In the genomic region with DNA sequence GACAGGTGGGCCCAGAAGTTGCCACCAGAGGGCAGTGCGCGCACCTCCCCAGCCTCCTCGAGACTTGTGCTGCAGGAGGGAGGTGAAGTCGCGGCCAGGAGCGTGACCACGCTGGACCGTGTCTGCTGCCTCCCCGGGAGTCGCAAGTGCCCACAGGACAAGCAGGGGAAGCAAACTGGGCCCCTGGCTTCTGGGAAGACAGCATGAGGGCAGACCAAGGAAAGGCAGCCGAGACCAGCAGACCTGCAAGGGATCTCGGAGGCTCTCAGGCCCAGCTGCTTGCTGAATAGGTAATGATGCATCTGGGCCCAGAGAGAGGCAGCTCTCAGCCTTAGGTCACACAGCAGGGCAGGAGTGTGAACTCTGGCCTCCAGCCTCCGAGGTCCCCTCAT, we compare ENCODE assay signal across 9 cellular contexts. TPM values are rescaled to one million over a fixed set of nuclear protein-coding genes. Genes with fewer than 3 reads are reported as not detected.
DNase-seq lines count a peak whose midpoint lies in the region; ATAC-seq lines count a peak whose summit lies in the region.
"Had no signal": no experiment of that assay in that cellular context is flagged by ENCODE, and none has a peak within 500 bp of the region (broad histone marks: within the 10 kb centered on the region; RNA-seq: fewer than 3 reads in every experiment).

No MANE protein-coding gene starts in this region.

- DNase-seq in NCI-H82 (lab: John Stamatoyannopoulos, UW) (peak; percentile 73), NCI-H82 treated with DMSO at 0.1 percent for 48 hours (lab: John Stamatoyannopoulos, UW; ENCODE audit: unreplicated experiment) (no peak), NCI-H226 (peak; percentile 3), memory B cell (ENCODE audit: low spot score in 2 of 2) (peak; percentile 73 to 79)
- DNase-seq in activated CD4-positive, alpha-beta memory T cell treated with anti-CD3 and anti-CD28 coated beads for 36 hours, result peak; percentile 92
- peak; percentile 71 for DNase-seq in stimulated activated CD8-positive, alpha-beta memory T cell treated with anti-CD3 and anti-CD28 coated beads, Interleukin-12 subunit alpha, Interleukin-12 subunit beta, amount 100 ng/mL, for 4 hours (ENCODE audit: low read depth)

- intact Hi-C loops in activated CD4-positive, alpha-beta memory T cell treated with anti-CD3 and anti-CD28 coated beads for 36 hours (cut with micrococcal nuclease), result loop anchor here (1.0 kb wide), 1 partner anchor 32 kb away; no protein-coding TSS in a partner anchor

- peak; percentile 59 for ATAC-seq in memory B cell (ENCODE audit: low read depth)
- no peak for ATAC-seq in GM18909 (IDR thresholded peaks at IDR 0.05; ENCODE audit: poor library complexity, unreplicated experiment)

- peak overlapping the region; percentile 67 for H3K27ac Mint-ChIP-seq in activated CD4-positive, alpha-beta memory T cell treated with anti-CD3 and anti-CD28 coated beads for 36 hours
- H3K27ac Mint-ChIP-seq in memory B cell, result no peak overlapping the region

- H3K4me3 Mint-ChIP-seq in activated CD4-positive, alpha-beta memory T cell treated with anti-CD3 and anti-CD28 coated beads for 36 hours, result peak overlapping the region; percentile 68
- H3K4me3 Mint-ChIP-seq in memory B cell, result peak overlapping the region; percentile 45

- no peaks in the 10 kb centered on the region for H3K27me3 ChIP-seq in duodenal mucosa (ENCODE audit: control insufficient read depth in 1 of 2, insufficient read depth in 2 of 2, low read length in 2 of 2)

- no peak overlapping the region for H3K27ac ChIP-seq in duodenal mucosa (ENCODE audit: low read depth, low read length)

- POLR2A ChIA-PET in activated CD4-positive, alpha-beta memory T cell treated with anti-CD3 and anti-CD28 coated beads for 36 hours (lab: Charles Lee), result interaction anchor here (0.7 to 8.8 kb wide), 4 partner anchors 18 to 87 kb away, joined by 3 to 240 read pairs (median 4); a partner anchor contains a TSS

- no peaks in the 10 kb centered on the region for H3K9me3 Mint-ChIP-seq in activated CD4-positive, alpha-beta memory T cell treated with anti-CD3 and anti-CD28 coated beads for 36 hours
- H3K9me3 Mint-ChIP-seq in memory B cell, result no peaks in the 10 kb centered on the region

- H3K36me3 ChIP-seq in duodenal mucosa (ENCODE audit: control insufficient read depth in 1 of 2, insufficient read depth in 2 of 2, low read length in 2 of 2), result no peaks in the 10 kb centered on the region

- H3K4me3 ChIP-seq in duodenal mucosa (ENCODE audit: low read depth in 1 of 2, low read length in 2 of 2), result peak overlapping the region; percentile 26 to 49

- H3K4me1 Mint-ChIP-seq in activated CD4-positive, alpha-beta memory T cell treated with anti-CD3 and anti-CD28 coated beads for 36 hours (ENCODE audit: low read depth), result peaks cover 79% of the 10 kb centered on the region
- peaks cover 36% of the 10 kb centered on the region for H3K4me1 Mint-ChIP-seq in memory B cell

- no peaks in the 10 kb centered on the region for H3K36me3 Mint-ChIP-seq in activated CD4-positive, alpha-beta memory T cell treated with anti-CD3 and anti-CD28 coated beads for 36 hours
- no peaks in the 10 kb centered on the region for H3K36me3 Mint-ChIP-seq in memory B cell

- peak overlapping the region; percentile 48 to 49 for H3K9ac ChIP-seq in duodenal mucosa (ENCODE audit: low read depth in 1 of 2, low read length in 2 of 2)

- H3K27me3 Mint-ChIP-seq in activated CD4-positive, alpha-beta memory T cell treated with anti-CD3 and anti-CD28 coated beads for 36 hours, result no peaks in the 10 kb centered on the region
- H3K27me3 Mint-ChIP-seq in memory B cell, result peaks cover 3% of the 10 kb centered on the region

- no peaks in the 10 kb centered on the region for H3K9me3 ChIP-seq in duodenal mucosa (ENCODE audit: control insufficient read depth in 1 of 2, low read length in 2 of 2)

- peaks cover 26 to 53% of the 10 kb centered on the region in 2 donors for H3K4me1 ChIP-seq in duodenal mucosa (ENCODE audit: control insufficient read depth in 1 of 2, insufficient read depth in 2 of 2, low read length in 2 of 2)

- CTCF ChIA-PET in activated CD4-positive, alpha-beta memory T cell treated with anti-CD3 and anti-CD28 coated beads for 36 hours (lab: Charles Lee), result interaction anchor here (0.6 to 8.4 kb wide), 21 partner anchors 9 to 384 kb away, joined by 3 to 183 read pairs (median 5); a partner anchor contains a TSS

RNA-seq across cellular contexts. Expression of a gene that starts 17.0 kb away (rescaled TPM):
- 100 to 1,000 TPM; 306 to 310 TPM for total RNA-seq in activated CD4-positive, alpha-beta memory T cell treated with anti-CD3 and anti-CD28 coated beads for 36 hours

RNA-seq across cellular contexts. Expression of a gene that starts 21.4 kb away (rescaled TPM):
- total RNA-seq in activated CD4-positive, alpha-beta memory T cell treated with anti-CD3 and anti-CD28 coated beads for 36 hours, result 10 to 100 TPM; 11.1 to 13.0 TPM

RNA-seq across cellular contexts. Expression of a gene that starts 45.6 kb away (rescaled TPM):
- 1 to 10 TPM; 8.5 to 9.3 TPM for total RNA-seq in activated CD4-positive, alpha-beta memory T cell treated with anti-CD3 and anti-CD28 coated beads for 36 hours
- total RNA-seq: urinary bladder had no signal

RNA-seq across cellular contexts. Expression of a gene that starts 57.2 kb away (rescaled TPM):
- total RNA-seq in activated CD4-positive, alpha-beta memory T cell treated with anti-CD3 and anti-CD28 coated beads for 36 hours, result 10 to 100 TPM; 39.9 to 42.1 TPM
- total RNA-seq: urinary bladder had no signal
